ENCODE assay signal across 8 cellular contexts in genomic region chr4:1171306-1172227, GRCh38. TPM values are rescaled to one million over a fixed set of nuclear protein-coding genes. Genes with fewer than 3 reads are reported as not detected.
DNase-seq lines count a peak whose midpoint lies in the region; ATAC-seq and TF ChIP-seq lines count a peak whose summit lies in the region.

No MANE protein-coding gene starts in this region.

- DNase-seq in NCI-H1092 treated with DMSO at 0.1 percent for 48 hours (lab: John Stamatoyannopoulos, UW) (peak; percentile 6), NCI-H1092 (lab: John Stamatoyannopoulos, UW) (no peak), astrocyte of the cerebellum (ENCODE audit: low read depth) (no peak), left kidney (ENCODE audit: low read depth, low spot score) (peak; percentile 82), PC-3 (no peak)
- DNase-seq in stimulated activated CD4-positive, alpha-beta T cell treated with anti-CD3 and anti-CD28 coated beads, TNF-alpha, amount 100 ng/mL, for 4 hours (ENCODE audit: low read depth in 3 of 3), result peak in 2 of 3 experiments; percentile 23 to 26

- H3K27me3 ChIP-seq in PC-3 (ENCODE audit: low read length), result peaks cover 15% of the 10 kb centered on the region

- no peak overlapping the region for H2AFZ ChIP-seq in PC-3 (ENCODE audit: low read length)

- no peaks in the 10 kb centered on the region for H3K4me1 ChIP-seq in PC-3 (ENCODE audit: insufficient read depth, low read length)

- no peaks in the 10 kb centered on the region for H4K20me1 ChIP-seq in PC-3 (ENCODE audit: low read length)

- no peak for TF ChIP-seq CTCF in astrocyte of the cerebellum (IDR thresholded peaks at IDR 0.05; ENCODE audit: low read depth, low read length, missing control alignments)
- TF ChIP-seq CTCF in PC-3 (conservative IDR thresholded peaks at IDR 0.05; ENCODE audit: low read depth, low read length), result no peak

- intact Hi-C loops in PC-3 (cut with micrococcal nuclease), result no loop called here

- no peaks in the 10 kb centered on the region for H3K36me3 ChIP-seq in PC-3 (ENCODE audit: low read depth, low read length)

- ATAC-seq in HG02970 (IDR thresholded peaks at IDR 0.05; ENCODE audit: low FRiP score, unreplicated experiment) (no peak), PC-3 (no peak), GM21529 (IDR thresholded peaks at IDR 0.05; ENCODE audit: unreplicated experiment) (no peak)

- no peaks in the 10 kb centered on the region for H3F3A ChIP-seq in PC-3 (ENCODE audit: low read length, unreplicated experiment)

- H3K9me3 ChIP-seq in PC-3 (ENCODE audit: low read length), result no peaks in the 10 kb centered on the region

- no TSS peak for BruUV-seq in PC-3 (replicated peaks; lab: Mats Ljungman, UMichigan)

- H3K27ac ChIP-seq in PC-3 (ENCODE audit: low read length), result no peak overlapping the region

- in situ Hi-C loops in astrocyte of the cerebellum (cut with HindIII; ENCODE audit: low sequenced_read_pairs), result loop anchor here (5.0 kb wide), 1 partner anchor 71 kb away; no protein-coding TSS in a partner anchor

- no peak overlapping the region for H3K9ac ChIP-seq in PC-3 (ENCODE audit: low read length)

- H3K4me2 ChIP-seq in PC-3 (ENCODE audit: low read length), result no peak overlapping the region

- H3K79me2 ChIP-seq in PC-3 (ENCODE audit: low read length), result no peaks in the 10 kb centered on the region

- CTCF ChIA-PET in PC-3 (lab: Charles Lee), result interaction anchor here (0.6 kb wide), 1 partner anchor 14 kb away, joined by 3 read pairs; no protein-coding TSS in a partner anchor

- H3K9me2 ChIP-seq in PC-3 (replicated peaks; ENCODE audit: low read length), result no peaks in the 10 kb centered on the region

- H3K4me3 ChIP-seq in astrocyte of the cerebellum (ENCODE audit: low read depth, low read length) (peak overlapping the region; percentile 16), PC-3 (ENCODE audit: low read length) (no peak overlapping the region)

- POLR2A ChIA-PET in PC-3 (lab: Charles Lee; ENCODE audit: unreplicated experiment), result no interaction called here

RNA-seq across cellular contexts. Expression of gene SPON2, which starts 0.8 kb away (rescaled TPM):
- 0.80 and 1.0 TPM in 2 replicates for total RNA-seq in PC-3 (2014; rRNA removed)

RNA-seq across cellular contexts. Expression of gene RNF212, which starts 58.2 kb away (rescaled TPM):
- not detected in 2 replicates for total RNA-seq in PC-3 (2014; rRNA removed)

Comparison
In these comparisons a context has a peak if more than half of its experiments do, and no peak if none do; other contexts are left out.
1. DNase-seq: peak in NCI-H1092 treated with DMSO at 0.1 percent for 48 hours (single experiment), left kidney (single experiment) and stimulated activated CD4-positive, alpha-beta T cell treated with anti-CD3 and anti-CD28 coated beads, TNF-alpha, amount 100 ng/mL, for 4 hours (2 of 3); none in NCI-H1092 (single experiment), astrocyte of the cerebellum (single experiment) and PC-3 (single experiment).